15 cellular contexts compared by ENCODE assay signal in genomic region chr6:53461682-53462081, GRCh38.
DNase-seq lines count a peak whose midpoint lies in the region; ATAC-seq and TF ChIP-seq lines count a peak whose summit lies in the region.
"Had no signal": no experiment of that assay in that cellular context is flagged by ENCODE, and none has a peak within 500 bp of the region (broad histone marks: within the 10 kb centered on the region; RNA-seq: fewer than 3 reads in every experiment).

No MANE protein-coding gene starts in this region.

- no peak overlapping the region for H3K4me2 ChIP-seq in PC-9

- H4K20me1 ChIP-seq in PC-9 (ENCODE audit: insufficient read depth): no peaks in the 10 kb centered on the region

- H3K4me3 Mint-ChIP-seq in activated B cell treated with CpG ODN at 0.5 μM for 24 hours: peak overlapping the region; percentile 72
- H3K4me3 Mint-ChIP-seq: activated T-cell treated with anti-CD3 and anti-CD28 coated beads, Interleukin-2, amount 50 U/mL, for 72 hours; CD4-positive, alpha-beta memory T cell; nephron progenitor cell had no signal

- no peak for TF ChIP-seq CTCF in GM06990 (IDR thresholded peaks at IDR 0.05; ENCODE audit: insufficient read depth, low read length, poor library complexity, severe bottlenecking)
- TF ChIP-seq CTCF in activated B cell treated with CpG ODN at 0.5 μM for 24 hours (IDR thresholded peaks at IDR 0.05): no peak
- TF ChIP-seq CTCF in PC-9 (conservative IDR thresholded peaks at IDR 0.05): no peak

- no peaks in the 10 kb centered on the region for H3K9me2 ChIP-seq in PC-9 (ENCODE audit: insufficient read depth)

- intact Hi-C loops in activated B cell treated with CpG ODN at 0.5 μM for 24 hours (cut with micrococcal nuclease): loop anchor here (1.0 to 2.0 kb wide), 4 partner anchors 21 to 467 kb away; partner anchors contain the start of gene GSTA4
- intact Hi-C loops in posterior cingulate gyrus (cut with DNase I): no loop called here
- intact Hi-C loops in PC-9 (cut with micrococcal nuclease; ENCODE audit: unreplicated experiment): no loop called here

- no peaks in the 10 kb centered on the region for H3K9me3 ChIP-seq in PC-9 (ENCODE audit: insufficient read depth, low read depth)
- H3K9me3 ChIP-seq: testis had no signal

- DNase-seq in GM06990 (ENCODE audit: extremely low read depth, insufficient read length) (no peak), activated B cell treated with CpG ODN at 0.5 μM for 24 hours (no peak), posterior cingulate gyrus (no peak), PC-9 (no peak)
- no peak for DNase-seq in activated T-cell treated with anti-CD3 and anti-CD28 coated beads, Interleukin-2, amount 50 U/mL, for 48 hours
- DNase-seq: activated T-cell treated with anti-CD3 and anti-CD28 coated beads, Interleukin-2, amount 50 U/mL, for 72 hours; CD4-positive, alpha-beta memory T cell; NCI-H82; nephron progenitor cell; stimulated activated CD4-positive, alpha-beta T cell treated with anti-CD3 and anti-CD28 coated beads, Interleukin-2, amount 100 ng/mL, for 24 hours; T-helper 9 cell; testis had no signal

- no TSS peak for BruUV-seq in PC-9 (replicated peaks; lab: Mats Ljungman, UMichigan)

- POLR2A ChIA-PET in activated B cell treated with CpG ODN at 0.5 μM for 24 hours (lab: Charles Lee) (interaction anchor here (0.7 to 2.4 kb wide), 11 partner anchors 10 to 262 kb away, joined by 3 to 19 read pairs (median 4); partner anchors contain the start of gene ELOVL5), PC-9 (lab: Charles Lee; ENCODE audit: unreplicated experiment) (no interaction called here)

- H3K4me3 ChIP-seq in GM06990 (replicated peaks; ENCODE audit: low read depth, low read length) (peak overlapping the region; percentile 17; the same call in 1 of the 2 replicates), PC-9 (no peak overlapping the region)
- H3K4me3 ChIP-seq: testis had no signal

- H3K4me1 Mint-ChIP-seq in activated B cell treated with CpG ODN at 0.5 μM for 24 hours: peaks cover 93% of the 10 kb centered on the region
- H3K4me1 Mint-ChIP-seq: CD4-positive, alpha-beta memory T cell; nephron progenitor cell had no signal

- H3K27ac Mint-ChIP-seq in activated B cell treated with CpG ODN at 0.5 μM for 24 hours: peak overlapping the region; percentile 96
- H3K27ac Mint-ChIP-seq: activated T-cell treated with anti-CD3 and anti-CD28 coated beads, Interleukin-2, amount 50 U/mL, for 72 hours; nephron progenitor cell had no signal

- peak; percentile 44 for ATAC-seq in GM19455 (IDR thresholded peaks at IDR 0.05; ENCODE audit: unreplicated experiment)
- peak; percentile 58 for ATAC-seq in HG03432 (IDR thresholded peaks at IDR 0.05; ENCODE audit: unreplicated experiment)
- ATAC-seq in activated B cell treated with CpG ODN at 0.5 μM for 24 hours (ENCODE audit: low read depth): peak; percentile 61
- ATAC-seq in HG02970 (IDR thresholded peaks at IDR 0.05; ENCODE audit: low FRiP score, unreplicated experiment): no peak

- no peak overlapping the region for H3K27ac ChIP-seq in PC-9

- peaks cover 2% of the 10 kb centered on the region for H3K36me3 Mint-ChIP-seq in activated B cell treated with CpG ODN at 0.5 μM for 24 hours (ENCODE audit: low read depth)
- H3K36me3 Mint-ChIP-seq: CD4-positive, alpha-beta memory T cell had no signal

- CTCF ChIA-PET in activated B cell treated with CpG ODN at 0.5 μM for 24 hours (lab: Charles Lee): interaction anchor here (1.0 to 1.9 kb wide), 5 partner anchors 21 to 215 kb away, joined by 3 to 12 read pairs (median 3); no protein-coding TSS in a partner anchor
- CTCF ChIA-PET in PC-9 (lab: Charles Lee): interaction anchor here (1.2 kb wide), 1 partner anchor 357 kb away, joined by 3 read pairs; no protein-coding TSS in a partner anchor

- no peaks in the 10 kb centered on the region for H3K27me3 Mint-ChIP-seq in activated B cell treated with CpG ODN at 0.5 μM for 24 hours

- peaks cover 26% of the 10 kb centered on the region for H3F3A ChIP-seq in PC-9 (ENCODE audit: insufficient read depth, low read depth)

- no peaks in the 10 kb centered on the region for H3K79me2 ChIP-seq in PC-9 (ENCODE audit: low read depth)

- no peak overlapping the region for H2AFZ ChIP-seq in PC-9

- no peaks in the 10 kb centered on the region for H3K9me3 Mint-ChIP-seq in activated B cell treated with CpG ODN at 0.5 μM for 24 hours
- H3K9me3 Mint-ChIP-seq: activated T-cell treated with anti-CD3 and anti-CD28 coated beads, Interleukin-2, amount 50 U/mL, for 72 hours; nephron progenitor cell had no signal

- H3K36me3 ChIP-seq in GM06990 (ENCODE audit: control insufficient read depth, insufficient read depth, low read length): no peaks in the 10 kb centered on the region
- H3K36me3 ChIP-seq in PC-9 (ENCODE audit: low read depth): no peaks in the 10 kb centered on the region

- H3K27me3 ChIP-seq in GM06990 (replicated peaks; ENCODE audit: control insufficient read depth, insufficient read depth, low read length) (no peaks in the 10 kb centered on the region; the same call in 1 of the 2 replicates), PC-9 (ENCODE audit: insufficient read depth, low read depth) (no peaks in the 10 kb centered on the region)
- H3K27me3 ChIP-seq: testis had no signal

- peaks cover 32% of the 10 kb centered on the region for H3K4me1 ChIP-seq in PC-9 (replicated peaks; ENCODE audit: insufficient read depth)
